In the genomic region with DNA sequence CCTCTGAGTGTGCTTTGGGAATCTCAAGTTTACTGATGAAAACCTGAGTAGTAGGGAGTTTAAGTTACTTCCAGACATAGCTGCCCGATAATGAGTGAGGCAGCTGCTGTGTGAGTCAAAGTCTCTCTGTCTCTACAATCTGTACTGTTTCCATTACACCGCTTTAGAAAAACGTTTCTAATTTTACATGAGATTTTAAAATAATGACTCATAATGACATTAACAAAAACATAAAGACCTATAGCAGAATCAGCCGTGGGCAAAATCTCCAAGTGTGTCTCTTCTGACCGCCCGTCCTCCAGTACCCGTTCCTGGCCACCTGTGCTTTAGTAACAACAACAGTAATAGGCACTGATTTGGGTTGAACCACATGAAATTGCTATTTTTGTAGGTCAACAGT, we compare ENCODE assay signal across 23 cellular contexts.
DNase-seq lines count a peak whose midpoint lies in the region; ATAC-seq and TF ChIP-seq lines count a peak whose summit lies in the region.
"Had no signal": no experiment of that assay in that cellular context is flagged by ENCODE, and none has a peak within 500 bp of the region (broad histone marks: within the 10 kb centered on the region; RNA-seq: fewer than 3 reads in every experiment).

No MANE protein-coding gene starts in this region.

- peak overlapping the region; percentile 35 for H2AFZ ChIP-seq in smooth muscle cell (ENCODE audit: low read depth)
- H2AFZ ChIP-seq: hepatocyte had no signal

- H3K79me2 ChIP-seq in smooth muscle cell (ENCODE audit: low read depth): no peaks in the 10 kb centered on the region
- H3K79me2 ChIP-seq: hepatocyte had no signal

- peaks cover 12% of the 10 kb centered on the region for H3K4me1 Mint-ChIP-seq in HFFc6 (ENCODE audit: low read depth)
- H3K4me1 Mint-ChIP-seq in T-helper 2 cell treated with Interferon-gamma antibody and Interleukin-4, amounts not matched to agents 5 μg/mL and 100 μg/mL, for 36 hours (ENCODE audit: low read depth): no peaks in the 10 kb centered on the region
- H3K4me1 Mint-ChIP-seq in activated naive CD8-positive, alpha-beta T cell treated with anti-CD3 and anti-CD28 coated beads, Interleukin-2, amount 50 U/mL, for 24 hours: no peaks in the 10 kb centered on the region
- H3K4me1 Mint-ChIP-seq: activated naive CD8-positive, alpha-beta T cell treated with anti-CD3 and anti-CD28 coated beads for 36 hours; naive thymus-derived CD8-positive, alpha-beta T cell had no signal

- no peaks in the 10 kb centered on the region for H3K9me3 ChIP-seq in smooth muscle cell (replicated peaks; ENCODE audit: low read depth)
- H3K9me3 ChIP-seq: tibial artery had no signal

- H3K27me3 Mint-ChIP-seq in HFFc6 (ENCODE audit: insufficient read depth): peaks cover 18% of the 10 kb centered on the region
- H3K27me3 Mint-ChIP-seq in T-helper 2 cell treated with Interferon-gamma antibody and Interleukin-4, amounts not matched to agents 5 μg/mL and 100 μg/mL, for 36 hours (ENCODE audit: low read depth): peaks cover 4% of the 10 kb centered on the region
- H3K27me3 Mint-ChIP-seq in activated naive CD8-positive, alpha-beta T cell treated with anti-CD3 and anti-CD28 coated beads, Interleukin-2, amount 50 U/mL, for 24 hours: no peaks in the 10 kb centered on the region

- no peak overlapping the region for H3K4me3 ChIP-seq in fibroblast of the aortic adventitia (ENCODE audit: low read depth, low read length)
- H3K4me3 ChIP-seq in smooth muscle cell: no peak overlapping the region
- H3K4me3 ChIP-seq: dorsolateral prefrontal cortex, hepatocyte, tibial artery had no signal

- H3K4me1 ChIP-seq in smooth muscle cell (ENCODE audit: low read depth): peaks cover 7% of the 10 kb centered on the region

- no peaks in the 10 kb centered on the region for H3K36me3 ChIP-seq in smooth muscle cell (ENCODE audit: low read depth)
- H3K36me3 ChIP-seq: tibial artery had no signal

- no peaks in the 10 kb centered on the region for H3F3A ChIP-seq in smooth muscle cell (ENCODE audit: low read depth)

- H3K27me3 ChIP-seq in smooth muscle cell (ENCODE audit: low read depth): no peaks in the 10 kb centered on the region
- H3K27me3 ChIP-seq: dorsolateral prefrontal cortex, hepatocyte, tibial artery had no signal

- no peaks in the 10 kb centered on the region for H3K9me3 Mint-ChIP-seq in HFFc6
- no peaks in the 10 kb centered on the region for H3K9me3 Mint-ChIP-seq in T-helper 2 cell treated with Interferon-gamma antibody and Interleukin-4, amounts not matched to agents 5 μg/mL and 100 μg/mL, for 36 hours
- no peaks in the 10 kb centered on the region for H3K9me3 Mint-ChIP-seq in activated naive CD8-positive, alpha-beta T cell treated with anti-CD3 and anti-CD28 coated beads, Interleukin-2, amount 50 U/mL, for 24 hours
- H3K9me3 Mint-ChIP-seq: activated naive CD8-positive, alpha-beta T cell treated with anti-CD3 and anti-CD28 coated beads for 36 hours; activated T-helper 1 cell treated with anti-CD3 and anti-CD28 coated beads, Interleukin-12 subunit alpha, Interleukin-12 subunit beta, Interleukin-2, Interleukin-4 antibody, amounts not matched to agents 30 ng/mL and 10 ng/mL and 1 ng/mL, durations not matched to agents 14 hours and 24 hours and 36 hours; naive thymus-derived CD8-positive, alpha-beta T cell had no signal

- no peaks in the 10 kb centered on the region for H3K36me3 Mint-ChIP-seq in HFFc6 (ENCODE audit: low read depth)
- H3K36me3 Mint-ChIP-seq in T-helper 2 cell treated with Interferon-gamma antibody and Interleukin-4, amounts not matched to agents 5 μg/mL and 100 μg/mL, for 36 hours (ENCODE audit: low read depth): no peaks in the 10 kb centered on the region
- H3K36me3 Mint-ChIP-seq in activated naive CD8-positive, alpha-beta T cell treated with anti-CD3 and anti-CD28 coated beads, Interleukin-2, amount 50 U/mL, for 24 hours (ENCODE audit: low read depth): no peaks in the 10 kb centered on the region
- H3K36me3 Mint-ChIP-seq: activated naive CD8-positive, alpha-beta T cell treated with anti-CD3 and anti-CD28 coated beads for 36 hours; naive thymus-derived CD8-positive, alpha-beta T cell had no signal

- no peak overlapping the region for H3K4me3 Mint-ChIP-seq in HFFc6
- no peak overlapping the region for H3K4me3 Mint-ChIP-seq in T-helper 2 cell treated with Interferon-gamma antibody and Interleukin-4, amounts not matched to agents 5 μg/mL and 100 μg/mL, for 36 hours
- H3K4me3 Mint-ChIP-seq in activated naive CD8-positive, alpha-beta T cell treated with anti-CD3 and anti-CD28 coated beads, Interleukin-2, amount 50 U/mL, for 24 hours: no peak overlapping the region
- H3K4me3 Mint-ChIP-seq: activated naive CD8-positive, alpha-beta T cell treated with anti-CD3 and anti-CD28 coated beads for 36 hours; activated T-helper 1 cell treated with anti-CD3 and anti-CD28 coated beads, Interleukin-12 subunit alpha, Interleukin-12 subunit beta, Interleukin-2, Interleukin-4 antibody, amounts not matched to agents 30 ng/mL and 10 ng/mL and 1 ng/mL, durations not matched to agents 14 hours and 24 hours and 36 hours; naive thymus-derived CD8-positive, alpha-beta T cell had no signal

- WGBS in smooth muscle cell (ENCODE audit: low lambda C conversion rate): 49% methylated on average over 7 of the region's 7 CpGs

- H4K20me1 ChIP-seq in smooth muscle cell (ENCODE audit: low read depth): no peaks in the 10 kb centered on the region

- peak; percentile 33 for DNase-seq in HFFc6
- peak; percentile 45 for DNase-seq in amniotic epithelial cell (ENCODE audit: low read depth)
- DNase-seq in fibroblast of the aortic adventitia (ENCODE audit: low read depth): peak; percentile 34
- DNase-seq in smooth muscle cell (lab: John Stamatoyannopoulos, UW; ENCODE audit: unreplicated experiment): no peak
- no peak for DNase-seq in NCI-H748 treated with DMSO at 0.1 percent for 48 hours (lab: John Stamatoyannopoulos, UW)
- no peak for DNase-seq in T-helper 2 cell treated with Interferon-gamma antibody and Interleukin-4, amounts not matched to agents 5 μg/mL and 100 μg/mL, for 36 hours (ENCODE audit: low spot score)
- no peak for DNase-seq in activated naive CD8-positive, alpha-beta T cell treated with anti-CD3 and anti-CD28 coated beads, Interleukin-2, amount 50 U/mL, for 24 hours
- DNase-seq: activated CD4-positive, CD25-positive, alpha-beta regulatory T cell treated with anti-CD3 and anti-CD28 coated beads, Interleukin-2, amount 50 U/mL, for 72 hours; activated naive CD8-positive, alpha-beta T cell treated with anti-CD3 and anti-CD28 coated beads for 36 hours; AML-193; COR-L47; dorsolateral prefrontal cortex; erythroblast; GOT3; naive thymus-derived CD8-positive, alpha-beta T cell; NCI-H1694 treated with DMSO at 0.1 percent for 48 hours; NK-92 treated with Interleukin-12 subunit alpha and Interleukin-12 subunit beta, amount 100 ng/mL, for 24 hours; stimulated activated CD4-positive, alpha-beta T cell treated with anti-CD3 and anti-CD28 coated beads, Interleukin-1b, Interleukin-23, amount 100 ng/mL, for 48 hours; stimulated activated naive CD4-positive, alpha-beta T cell; tibial artery had no signal

- peak overlapping the region; percentile 1; the same call in 1 of the 2 replicates for H3K27ac Mint-ChIP-seq in HFFc6
- no peak overlapping the region for H3K27ac Mint-ChIP-seq in T-helper 2 cell treated with Interferon-gamma antibody and Interleukin-4, amounts not matched to agents 5 μg/mL and 100 μg/mL, for 36 hours
- H3K27ac Mint-ChIP-seq in activated naive CD8-positive, alpha-beta T cell treated with anti-CD3 and anti-CD28 coated beads, Interleukin-2, amount 50 U/mL, for 24 hours: no peak overlapping the region
- H3K27ac Mint-ChIP-seq: activated naive CD8-positive, alpha-beta T cell treated with anti-CD3 and anti-CD28 coated beads for 36 hours; activated T-helper 1 cell treated with anti-CD3 and anti-CD28 coated beads, Interleukin-12 subunit alpha, Interleukin-12 subunit beta, Interleukin-2, Interleukin-4 antibody, amounts not matched to agents 30 ng/mL and 10 ng/mL and 1 ng/mL, durations not matched to agents 14 hours and 24 hours and 36 hours; naive thymus-derived CD8-positive, alpha-beta T cell had no signal

- H3K4me2 ChIP-seq in smooth muscle cell: peak overlapping the region; percentile 26
- H3K4me2 ChIP-seq: hepatocyte had no signal

- ATAC-seq in activated naive CD8-positive, alpha-beta T cell treated with anti-CD3 and anti-CD28 coated beads, Interleukin-2, amount 50 U/mL, for 24 hours: no peak
- ATAC-seq: naive thymus-derived CD8-positive, alpha-beta T cell; sciatic nerve had no signal

- H3K9ac ChIP-seq in smooth muscle cell (ENCODE audit: low read depth): peak overlapping the region; percentile 57

- H3K27ac ChIP-seq in smooth muscle cell (ENCODE audit: low read depth): peak overlapping the region; percentile 84
- H3K27ac ChIP-seq: hepatocyte, tibial artery had no signal

- TF ChIP-seq CTCF in HFFc6 (IDR thresholded peaks at IDR 0.05) (no peak), fibroblast of the aortic adventitia (IDR thresholded peaks at IDR 0.05; ENCODE audit: insufficient read depth, low read length) (no peak), smooth muscle cell (IDR thresholded peaks at IDR 0.05; ENCODE audit: borderline replicate concordance, insufficient read depth, poor library complexity, severe bottlenecking) (no peak)

Comparison
In these comparisons a context has a peak if more than half of its experiments do, and no peak if none do; other contexts are left out.
1. DNase-seq: peak in HFFc6 (single experiment), amniotic epithelial cell (single experiment) and fibroblast of the aortic adventitia (single experiment); none in smooth muscle cell (single experiment), NCI-H748 treated with DMSO at 0.1 percent for 48 hours (single experiment), T-helper 2 cell treated with Interferon-gamma antibody and Interleukin-4, amounts not matched to agents 5 μg/mL and 100 μg/mL, for 36 hours (single experiment) and activated naive CD8-positive, alpha-beta T cell treated with anti-CD3 and anti-CD28 coated beads, Interleukin-2, amount 50 U/mL, for 24 hours (single experiment).